ENCODE assay signal across 3 cellular contexts in genomic region chr3:103863381-103863780, GRCh38.
A peak's percentile ranks its signal among the peaks of the same experiment; 100 is the strongest.
TF ChIP-seq lines count a peak whose summit lies in the region.

No MANE protein-coding gene starts in this region.

TF ChIP-seq in HepG2, 621 proteins besides CTCF, POLR2A, EP300 and RAD21:
- TF ChIP-seq MAFK (conservative IDR thresholded peaks at IDR 0.05 in 1 of 2, IDR thresholded peaks at IDR 0.05 in 1 of 2; ENCODE audit: low read length in 2 of 2) (peak; percentile 70 to 77), ZNF607 (CRISPR knock-in tag; IDR thresholded peaks at IDR 0.05; ENCODE audit: borderline replicate concordance) (no peak), MAFF (IDR thresholded peaks at IDR 0.05; ENCODE audit: low read depth, low read length) (peak; percentile 57)

TF ChIP-seq in A549, 52 proteins besides CTCF, POLR2A, EP300 and RAD21 (continued from another document):
- TF ChIP-seq MAFK (IDR thresholded peaks at IDR 0.05; ENCODE audit: partially characterized antibody) = peak; percentile 63

TF ChIP-seq in IMR-90, 13 proteins besides CTCF, POLR2A, EP300 and RAD21 (continued from another document):
- TF ChIP-seq ELK1 (IDR thresholded peaks at IDR 0.05; ENCODE audit: borderline replicate concordance, low read depth, low read length) = no peak
- TF ChIP-seq RFX5 (IDR thresholded peaks at IDR 0.05; ENCODE audit: low read depth, low read length) = no peak
